In genomic region chr15:100221461-100222348, GRCh38 we compare ENCODE assay signal across 20 cellular contexts.
DNase-seq lines count a peak whose midpoint lies in the region; ATAC-seq and TF ChIP-seq lines count a peak whose summit lies in the region.
"Had no signal": no experiment of that assay in that cellular context is flagged by ENCODE, and none has a peak within 500 bp of the region (broad histone marks: within the 10 kb centered on the region; RNA-seq: fewer than 3 reads in every experiment).

No MANE protein-coding gene starts in this region.

- no peak overlapping the region for H3K27ac ChIP-seq in prostate gland

- no peak overlapping the region for H3K4me3 ChIP-seq in fibroblast of pulmonary artery (replicated peaks; ENCODE audit: low read depth, low read length)
- H3K4me3 ChIP-seq in prostate gland: no peak overlapping the region

- TF ChIP-seq POLR2A in prostate gland (IDR thresholded peaks at IDR 0.05): no peak

- intact Hi-C loops in left ventricle myocardium superior (cut with micrococcal nuclease): no loop called here
- intact Hi-C loops in cardiac septum (cut with DNase I): no loop called here
- intact Hi-C loops in prostate gland (cut with DNase I): no loop called here

- H3K4me1 ChIP-seq in prostate gland (replicated peaks): no peaks in the 10 kb centered on the region
- H3K4me1 ChIP-seq: BE2C had no signal

- H3K9me3 ChIP-seq in prostate gland: no peaks in the 10 kb centered on the region
- H3K9me3 ChIP-seq: BE2C had no signal

- peak; percentile 26 for ATAC-seq in left ventricle myocardium superior
- no peak for ATAC-seq in HG02973 (IDR thresholded peaks at IDR 0.05; ENCODE audit: unreplicated experiment)
- no peak for ATAC-seq in GM21576 (IDR thresholded peaks at IDR 0.05; ENCODE audit: unreplicated experiment)
- ATAC-seq in stimulated activated naive CD8-positive, alpha-beta T cell treated with anti-CD3 and anti-CD28 coated beads, Interleukin-15, Interleukin-2, amounts not matched to agents 100 U/mL and 50 U/mL, for 24 hours: no peak

- 60% methylated on average over 22 of the region's 22 CpGs for WGBS in prostate gland

- DNase-seq in left ventricle myocardium superior (no peak), cardiac septum (ENCODE audit: low spot score) (no peak), fibroblast of pulmonary artery (ENCODE audit: low read depth) (peak; percentile 57), prostate gland (ENCODE audit: low spot score) (peak; percentile 62)
- no peak for DNase-seq in stimulated activated naive CD8-positive, alpha-beta T cell treated with anti-CD3 and anti-CD28 coated beads, Interleukin-15, Interleukin-2, amounts not matched to agents 100 U/mL and 50 U/mL, for 24 hours
- DNase-seq: BE2C; CD4-positive, CD25-positive, alpha-beta regulatory T cell; COR-L47; DMS153; GDM1; H7; MM.1S; NCI-H1105; NCI-H1694; NCI-H510A; NCI-H748 treated with DMSO at 0.1 percent for 48 hours; NK-92 treated with Interleukin-12 subunit alpha and Interleukin-12 subunit beta, amount 100 ng/mL, for 24 hours; SHP77 treated with DMSO at 0.1 percent for 48 hours had no signal

- H3K27me3 ChIP-seq in prostate gland (replicated peaks; ENCODE audit: insufficient read depth): no peaks in the 10 kb centered on the region
- H3K27me3 ChIP-seq: BE2C had no signal

- no peaks in the 10 kb centered on the region for H3K36me3 ChIP-seq in prostate gland
- H3K36me3 ChIP-seq: BE2C had no signal

- TF ChIP-seq CTCF in fibroblast of pulmonary artery (IDR thresholded peaks at IDR 0.05; ENCODE audit: low read length, missing control alignments) (no peak), prostate gland (IDR thresholded peaks at IDR 0.05) (no peak)

Comparison
In these comparisons a context has a peak if more than half of its experiments do, and no peak if none do; other contexts are left out.
1. DNase-seq: peak in fibroblast of pulmonary artery (single experiment) and prostate gland (single experiment); none in left ventricle myocardium superior (single experiment), cardiac septum (single experiment) and stimulated activated naive CD8-positive, alpha-beta T cell treated with anti-CD3 and anti-CD28 coated beads, Interleukin-15, Interleukin-2, amounts not matched to agents 100 U/mL and 50 U/mL, for 24 hours (single experiment).